Comparison of ENCODE assay signal across 18 cellular contexts in the genomic region with DNA sequence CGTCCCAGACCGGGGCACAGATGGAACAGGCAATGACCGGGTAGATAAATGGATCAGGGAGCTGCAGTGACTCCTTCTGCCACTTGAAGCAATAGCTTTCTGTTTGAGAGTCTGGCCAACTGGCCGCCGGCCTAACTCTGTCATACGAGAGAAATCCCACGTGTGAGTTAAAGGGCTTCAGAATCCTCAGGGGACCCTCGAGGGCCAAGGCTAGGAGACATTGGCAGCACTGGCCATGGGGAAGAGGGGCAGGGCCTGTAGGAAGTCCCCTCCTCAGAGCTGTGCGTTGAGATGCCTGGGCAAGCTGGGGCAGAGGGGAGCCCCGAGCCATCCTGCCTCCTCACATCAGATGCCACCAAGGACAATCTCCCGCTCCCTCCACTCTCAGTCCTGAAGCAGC. TPM values are rescaled to one million over a fixed set of nuclear protein-coding genes. Genes with fewer than 3 reads are reported as not detected.
DNase-seq lines count a peak whose midpoint lies in the region; ATAC-seq and TF ChIP-seq lines count a peak whose summit lies in the region.
"Had no signal": no experiment of that assay in that cellular context is flagged by ENCODE, and none has a peak within 500 bp of the region (broad histone marks: within the 10 kb centered on the region; RNA-seq: fewer than 3 reads in every experiment).

No MANE protein-coding gene starts in this region.

- H3K9me3 ChIP-seq in Panc1 (ENCODE audit: control insufficient read depth, insufficient read depth, low read depth, low read length) (no peaks in the 10 kb centered on the region), psoas muscle (no peaks in the 10 kb centered on the region)
- H3K9me3 ChIP-seq: esophagus squamous epithelium had no signal

- no peaks in the 10 kb centered on the region for H3K4me1 ChIP-seq in Panc1 (ENCODE audit: control insufficient read depth, insufficient read depth, low read length)
- peaks cover 11% of the 10 kb centered on the region for H3K4me1 ChIP-seq in psoas muscle
- H3K4me1 ChIP-seq: BE2C had no signal

- no peak overlapping the region for H3K4me3 Mint-ChIP-seq in activated CD4-positive, alpha-beta T cell treated with anti-CD3 and anti-CD28 coated beads, Interleukin-2, amount 10 ng/mL, durations not matched to agents 24 days and 14 days

- intact Hi-C loops in activated CD4-positive, alpha-beta T cell treated with anti-CD3 and anti-CD28 coated beads, Interleukin-2, amount 10 ng/mL, durations not matched to agents 24 days and 14 days (cut with micrococcal nuclease): no loop called here
- intact Hi-C loops in Panc1 (cut with micrococcal nuclease; ENCODE audit: unreplicated experiment): no loop called here
- intact Hi-C loops in left ventricle myocardium superior (cut with micrococcal nuclease): no loop called here
- intact Hi-C loops in psoas muscle (cut with DNase I): loop anchor here in 1 of 2 donors (5.0 kb wide), 1 partner anchor 34 kb away; no protein-coding TSS in a partner anchor

- no peak overlapping the region for H3K4me3 ChIP-seq in Panc1 (ENCODE audit: low read depth in 2 of 2, low read length in 2 of 2)
- no peak overlapping the region for H3K4me3 ChIP-seq in psoas muscle
- H3K4me3 ChIP-seq: esophagus squamous epithelium, GM23248 had no signal

- WGBS in psoas muscle, 3 donors: 64 to 73% (median 65%) methylated on average over 11 of the region's 11 CpGs

- peaks cover 4% of the 10 kb centered on the region for H3K27me3 Mint-ChIP-seq in activated CD4-positive, alpha-beta T cell treated with anti-CD3 and anti-CD28 coated beads, Interleukin-2, amount 10 ng/mL, durations not matched to agents 24 days and 14 days
- H3K27me3 Mint-ChIP-seq: IgD-negative memory B cell had no signal

- H3K4me1 Mint-ChIP-seq in activated CD4-positive, alpha-beta T cell treated with anti-CD3 and anti-CD28 coated beads, Interleukin-2, amount 10 ng/mL, durations not matched to agents 24 days and 14 days: peaks cover 66% of the 10 kb centered on the region

- no peaks in the 10 kb centered on the region for H3K36me3 ChIP-seq in Panc1 (ENCODE audit: control insufficient read depth, insufficient read depth, low read length)
- H3K36me3 ChIP-seq in psoas muscle (ENCODE audit: insufficient read depth in 1 of 2, low read depth in 1 of 2): peaks cover 6 to 56% of the 10 kb centered on the region in 2 donors

- H3K36me3 Mint-ChIP-seq in activated CD4-positive, alpha-beta T cell treated with anti-CD3 and anti-CD28 coated beads, Interleukin-2, amount 10 ng/mL, durations not matched to agents 24 days and 14 days (ENCODE audit: low read depth): peaks cover 30% of the 10 kb centered on the region

- peak; percentile 58 for DNase-seq in activated CD4-positive, alpha-beta T cell treated with anti-CD3 and anti-CD28 coated beads, Interleukin-2, amount 10 ng/mL, durations not matched to agents 24 days and 14 days
- DNase-seq in activated CD4-positive, alpha-beta T cell treated with anti-CD3 and anti-CD28 coated beads for 48 hours: no peak
- DNase-seq in Panc1 (ENCODE audit: low read depth, low spot score): no peak
- no peak for DNase-seq in left ventricle myocardium superior
- DNase-seq in psoas muscle: peak in 1 of 2 donors; percentile 52
- DNase-seq in NCI-H2227 treated with DMSO at 0.1 percent for 48 hours (lab: John Stamatoyannopoulos, UW): no peak
- no peak for DNase-seq in GM10248 (ENCODE audit: extremely low spot score)
- DNase-seq: cerebellar nuclear complex, esophagus squamous epithelium, head of caudate nucleus, NCI-H1436, NCI-H524 treated with DMSO at 0.1 percent for 48 hours, occipital lobe had no signal

- in situ Hi-C loops in Panc1 (cut with HindIII; ENCODE audit: low pct_unique_long_range_greater_than_20kb, low sequenced_read_pairs): no loop called here

- CTCF ChIA-PET in Panc1 (lab: Charles Lee): interaction anchor here (0.9 kb wide), 1 partner anchor 40 kb away, joined by 3 read pairs; no protein-coding TSS in a partner anchor
- CTCF ChIA-PET in GM10248 (lab: Yijun Ruan, JAX): interaction anchor here (0.6 to 2.9 kb wide), 6 partner anchors 10 to 747 kb away, joined by 3 to 12 read pairs (median 3); no protein-coding TSS in a partner anchor

- H3K27ac Mint-ChIP-seq in activated CD4-positive, alpha-beta T cell treated with anti-CD3 and anti-CD28 coated beads, Interleukin-2, amount 10 ng/mL, durations not matched to agents 24 days and 14 days: no peak overlapping the region

- no peaks in the 10 kb centered on the region for H3K27me3 ChIP-seq in Panc1 (ENCODE audit: control insufficient read depth, insufficient read depth, low read length)
- H3K27me3 ChIP-seq in psoas muscle (ENCODE audit: insufficient read depth in 3 of 3, low read length in 2 of 3): no peaks in the 10 kb centered on the region
- H3K27me3 ChIP-seq: BE2C, esophagus squamous epithelium had no signal

- BruUV-seq in Panc1 (replicated peaks; lab: Mats Ljungman, UMichigan): no TSS peak

- ATAC-seq in Panc1 (peak; percentile 27; the same call in 1 of the 2 replicates), left ventricle myocardium superior (peak; percentile 13), psoas muscle (no peak), GM18909 (IDR thresholded peaks at IDR 0.05; ENCODE audit: poor library complexity, unreplicated experiment) (no peak)

- no peaks in the 10 kb centered on the region for H3K9me3 Mint-ChIP-seq in activated CD4-positive, alpha-beta T cell treated with anti-CD3 and anti-CD28 coated beads, Interleukin-2, amount 10 ng/mL, durations not matched to agents 24 days and 14 days
- H3K9me3 Mint-ChIP-seq: IgD-negative memory B cell had no signal

- no peak for TF ChIP-seq CTCF in Panc1 (IDR thresholded peaks at IDR 0.05)
- no peak for TF ChIP-seq CTCF in psoas muscle (IDR thresholded peaks at IDR 0.05)
- no peak for TF ChIP-seq CTCF in GM10248 (IDR thresholded peaks at IDR 0.05; ENCODE audit: control extremely low read depth, extremely low read depth, low read depth, missing control alignments)

- H3K27ac ChIP-seq in Panc1 (ENCODE audit: low read length): no peak overlapping the region
- H3K27ac ChIP-seq in psoas muscle: peak overlapping the region; percentile 48
- H3K27ac ChIP-seq: GM23248, RWPE1 had no signal

- POLR2A ChIA-PET in Panc1 (lab: Charles Lee) (no interaction called here), GM10248 (lab: Yijun Ruan, JAX) (no interaction called here)

RNA-seq across cellular contexts. Expression of a gene that starts 51.6 kb away (rescaled TPM):
- total RNA-seq in activated CD4-positive, alpha-beta T cell treated with anti-CD3 and anti-CD28 coated beads, Interleukin-2, amount 10 ng/mL, durations not matched to agents 24 days and 14 days: 2.2 and 3.7 TPM in 2 replicates
- total RNA-seq in Panc1 (2021; ENCODE audit: unreplicated experiment): 3.5 TPM
- polyA plus RNA-seq in Panc1 (2012; ENCODE audit: insufficient read length): 8.4 TPM
- total RNA-seq in left ventricle myocardium superior: 72.1 TPM
- total RNA-seq in psoas muscle: 10 to 100 TPM; 12.7 to 35.4 (median 24.0) TPM
- polyA plus RNA-seq in psoas muscle: 10 to 100 TPM in 1 of 3 donors, 1 to 10 TPM in 2; 3.3 to 24.2 (median 5.3) TPM

Comparison
In these comparisons a context has a peak if more than half of its experiments do, and no peak if none do; other contexts are left out.
1. ATAC-seq: peak in Panc1 (single experiment) and left ventricle myocardium superior (single experiment); none in psoas muscle (0 of 4) and GM18909 (single experiment).